2 cellular contexts compared by ENCODE assay signal in genomic region chr6:148513145-148514071, GRCh38.
TF ChIP-seq lines count a peak whose summit lies in the region.

No MANE protein-coding gene starts in this region.

TF ChIP-seq in liver, 16 proteins besides CTCF, POLR2A, EP300 and RAD21 (continued from another document):
- TF ChIP-seq REST (IDR thresholded peaks at IDR 0.05) = no peak
- TF ChIP-seq RXRA (IDR thresholded peaks at IDR 0.05) = peak in 1 of 2 donors; percentile 38
- no peak for TF ChIP-seq HNF4A (conservative IDR thresholded peaks at IDR 0.05)
- TF ChIP-seq JUND (IDR thresholded peaks at IDR 0.05) = no peak
- TF ChIP-seq MAX (IDR thresholded peaks at IDR 0.05) = no peak
- TF ChIP-seq FOXA2 (IDR thresholded peaks at IDR 0.05) = no peak
- TF ChIP-seq ZBTB33 (IDR thresholded peaks at IDR 0.05) = no peak
- no peak for TF ChIP-seq YY1 (IDR thresholded peaks at IDR 0.05)
- TF ChIP-seq SP1 (IDR thresholded peaks at IDR 0.05) = peak; percentile 65
- no peak for TF ChIP-seq EGR1 (IDR thresholded peaks at IDR 0.05; ENCODE audit: low read depth in 2 of 2)
- TF ChIP-seq FOXA1 (IDR thresholded peaks at IDR 0.05) = no peak
- no peak for TF ChIP-seq GABPA (IDR thresholded peaks at IDR 0.05 in 1 of 2, conservative IDR thresholded peaks at IDR 0.05 in 1 of 2)
- TF ChIP-seq ATF3 (IDR thresholded peaks at IDR 0.05) = no peak

TF ChIP-seq in HepG2, 621 proteins besides CTCF, POLR2A, EP300 and RAD21 (continued from another document):
- no peak for TF ChIP-seq CHD4 (IDR thresholded peaks at IDR 0.05; ENCODE audit: borderline replicate concordance, low read length)
- no peak for TF ChIP-seq CREB3 (CRISPR knock-in tag; IDR thresholded peaks at IDR 0.05)
- TF ChIP-seq ZSCAN9 (CRISPR knock-in tag; IDR thresholded peaks at IDR 0.05; ENCODE audit: borderline replicate concordance) = no peak
- no peak for TF ChIP-seq ZBTB34 (CRISPR knock-in tag; IDR thresholded peaks at IDR 0.05)
- TF ChIP-seq NCOR1 (IDR thresholded peaks at IDR 0.05; ENCODE audit: borderline replicate concordance, low read length) = no peak
- no peak for TF ChIP-seq PRMT3 (CRISPR knock-in tag; IDR thresholded peaks at IDR 0.05; ENCODE audit: borderline replicate concordance, low read depth)
- no peak for TF ChIP-seq CENPX (CRISPR knock-in tag; IDR thresholded peaks at IDR 0.05)
- no peak for TF ChIP-seq ETV5 (CRISPR knock-in tag; IDR thresholded peaks at IDR 0.05; ENCODE audit: borderline replicate concordance)
